In the genomic region with DNA sequence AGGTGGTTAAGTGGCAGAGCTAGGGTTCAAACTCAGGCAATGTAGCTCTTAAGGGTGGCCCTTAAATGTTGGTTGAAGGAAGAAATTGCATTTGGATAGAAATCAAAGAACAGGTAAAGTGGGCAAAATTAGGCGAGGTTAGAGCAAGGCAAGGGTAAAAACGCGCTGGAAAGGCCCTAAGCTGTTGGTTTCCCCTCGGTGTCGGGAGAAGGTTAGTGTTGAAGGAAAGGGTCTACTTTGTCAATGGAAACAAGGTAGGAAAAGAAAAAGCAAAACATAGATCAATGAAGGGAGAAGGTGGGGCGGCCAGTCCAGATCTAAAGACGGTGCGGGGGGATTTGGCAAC, we compare ENCODE assay signal across 8 cellular contexts. TPM values are rescaled to one million over a fixed set of nuclear protein-coding genes. Genes with fewer than 3 reads are reported as not detected.
A peak's percentile ranks its signal among the peaks of the same experiment; 100 is the strongest.
DNase-seq lines count a peak whose midpoint lies in the region; ATAC-seq and TF ChIP-seq lines count a peak whose summit lies in the region.

No MANE protein-coding gene starts in this region.

- intact Hi-C loops in adrenal gland (cut with DNase I) (no loop called here), left colon (cut with DNase I, micrococcal nuclease) (no loop called here), thyroid gland (cut with DNase I) (no loop called here)

- TF ChIP-seq POLR2A in adrenal gland (IDR thresholded peaks at IDR 0.05): no peak
- TF ChIP-seq POLR2A in thyroid gland (IDR thresholded peaks at IDR 0.05): no peak

- WGBS in adrenal gland, 4 donors: 0 to 1% (median 1%) methylated on average over 8 of the region's 8 CpGs
- WGBS in thyroid gland, 2 donors: 0 to 1% methylated on average over 8 of the region's 8 CpGs

- peak overlapping the region; percentile 94 for H3K4me3 ChIP-seq in BE2C (ENCODE audit: low read depth, low read length)
- peak overlapping the region; percentile 76 to 94 (median 84) for H3K4me3 ChIP-seq in adrenal gland
- peak overlapping the region; percentile 48 to 96 (median 66) for H3K4me3 ChIP-seq in thyroid gland (replicated peaks in 1 of 3)

- DNase-seq in BE2C: no peak
- peak in 1 of 7 donors; percentile 58 for DNase-seq in adrenal gland
- no peak for DNase-seq in left colon
- no peak for DNase-seq in thyroid gland

- H3K4me1 ChIP-seq in BE2C (peaks cover 5% of the 10 kb centered on the region), adrenal gland (replicated peaks in 1 of 2) (peaks cover 16 to 51% of the 10 kb centered on the region in 2 donors), thyroid gland (peaks cover 9 to 10% of the 10 kb centered on the region in 2 donors)

- H3K36me3 ChIP-seq in BE2C (peaks cover 31% of the 10 kb centered on the region), adrenal gland (replicated peaks in 1 of 2) (peaks cover 0 to 4% of the 10 kb centered on the region in 2 donors), thyroid gland (peaks cover 0 to 2% of the 10 kb centered on the region in 2 donors)

- no peaks in the 10 kb centered on the region for H3K9me3 ChIP-seq in BE2C
- H3K9me3 ChIP-seq in adrenal gland (replicated peaks in 1 of 3): no peaks in the 10 kb centered on the region
- no peaks in the 10 kb centered on the region for H3K9me3 ChIP-seq in thyroid gland

- ATAC-seq in HG02884 (IDR thresholded peaks at IDR 0.05; ENCODE audit: unreplicated experiment) (peak; percentile 1), left colon (peak; percentile 8), HG03175 (IDR thresholded peaks at IDR 0.05; ENCODE audit: unreplicated experiment) (no peak), GM19452 (IDR thresholded peaks at IDR 0.05; ENCODE audit: unreplicated experiment) (no peak), GM19455 (IDR thresholded peaks at IDR 0.05; ENCODE audit: unreplicated experiment) (no peak)

- peak overlapping the region in 4 of 5 donors; percentile 83 to 90 (median 84) for H3K27ac ChIP-seq in adrenal gland
- peak overlapping the region in 2 of 3 donors; percentile 60 to 74 for H3K27ac ChIP-seq in thyroid gland

- H3K27me3 ChIP-seq in BE2C (no peaks in the 10 kb centered on the region), adrenal gland (no peaks in the 10 kb centered on the region), thyroid gland (no peaks in the 10 kb centered on the region)

- TF ChIP-seq CTCF in BE2C (IDR thresholded peaks at IDR 0.05; ENCODE audit: low read depth, low read length) (no peak), adrenal gland (IDR thresholded peaks at IDR 0.05) (no peak), thyroid gland (IDR thresholded peaks at IDR 0.05) (no peak)

RNA-seq across cellular contexts. Expression of gene FASTKD3, which starts 0.4 kb away (rescaled TPM):
- polyA plus RNA-seq in BE2C (2012; ENCODE audit: insufficient read depth, insufficient read length, low read depth): 12.6 TPM
- total RNA-seq in adrenal gland (10 to 100 TPM in 6 of 8 donors, 1 to 10 TPM in 2; 8.5 to 28.9 (median 16.8) TPM), left colon (10 to 100 TPM in 1 of 2 donors, 1 to 10 TPM in 1; 7.6 to 11.3 TPM), thyroid gland (10 to 100 TPM in 3 of 4 donors, 1 to 10 TPM in 1; 8.7 to 16.0 (median 13.3) TPM)
- 10 to 100 TPM; 24.7 to 32.0 (median 25.4) TPM for polyA plus RNA-seq in adrenal gland

RNA-seq across cellular contexts. Expression of gene MTRR, which starts 0.5 kb away (rescaled TPM):
- polyA plus RNA-seq in BE2C (2012; ENCODE audit: insufficient read depth, insufficient read length, low read depth): 67.3 TPM
- total RNA-seq in adrenal gland (10 to 100 TPM; 27.7 to 66.0 (median 41.3) TPM), left colon (10 to 100 TPM; 37.4 to 44.0 TPM), thyroid gland (100 to 1,000 TPM in 1 of 4 donors, 10 to 100 TPM in 3; 39.8 to 138 (median 49.3) TPM)
- 10 to 100 TPM in 2 of 3 donors, 1 to 10 TPM in 1; 9.3 to 51.8 (median 22.0) TPM for polyA plus RNA-seq in adrenal gland

RNA-seq across cellular contexts. Expression of gene CFAP90, which starts 17.5 kb away (rescaled TPM):
- not detected for polyA plus RNA-seq in BE2C (2012; ENCODE audit: insufficient read depth, insufficient read length, low read depth)
- under 1 TPM in 5 of 8 donors, not detected in 3; 0.14 to 0.40 (median 0.38) TPM for total RNA-seq in adrenal gland
- 1 to 10 TPM in 2 of 3 donors, under 1 TPM in 1; 0.57 to 1.3 (median 1.1) TPM for polyA plus RNA-seq in adrenal gland
- not detected for total RNA-seq in left colon
- total RNA-seq in thyroid gland: under 1 TPM in 3 of 4 donors, not detected in 1; 0.49 to 0.89 (median 0.81) TPM

Comparison
In these comparisons a context has a peak if more than half of its experiments do, and no peak if none do; other contexts are left out.
1. ATAC-seq: peak in HG02884 (single experiment) and left colon (single experiment); none in HG03175 (single experiment), GM19452 (single experiment) and GM19455 (single experiment).
2. Peak in every context shown above with its lines, with median percentiles within 50 percentile points of each other: H3K4me3 ChIP-seq.